Comparison of ENCODE assay signal across 21 cellular contexts in the genomic region with DNA sequence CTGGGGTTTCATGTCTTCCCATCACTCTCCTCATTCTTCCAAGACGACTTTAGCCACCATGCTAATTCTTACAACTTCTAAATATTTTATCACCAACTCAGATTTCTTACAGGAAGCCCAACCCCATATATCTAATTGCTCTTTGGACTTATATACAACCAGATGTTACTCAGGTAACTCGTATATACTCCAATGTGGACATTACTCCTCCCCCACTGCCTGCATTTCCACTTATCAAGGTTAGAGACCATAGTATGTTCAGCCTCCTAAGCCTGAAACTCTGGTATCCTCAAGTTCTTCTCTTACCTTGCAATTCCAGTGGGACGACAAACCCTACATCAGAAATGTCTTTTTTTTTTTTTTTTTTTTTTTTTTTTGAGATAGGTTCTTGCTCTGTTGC.
"Had no signal": no experiment of that assay in that cellular context is flagged by ENCODE, and none has a peak within 500 bp of the region (broad histone marks: within the 10 kb centered on the region; RNA-seq: fewer than 3 reads in every experiment).

No MANE protein-coding gene starts in this region.

- H3K27ac ChIP-seq: gastrocnemius medialis, neutrophil, parathyroid adenoma had no signal

- H3K4me1 ChIP-seq: parathyroid adenoma had no signal

- H3K79me2 ChIP-seq: parathyroid adenoma had no signal

- FAIRE-seq: endometrium had no signal

- H3K27me3 ChIP-seq: body of pancreas, gastrocnemius medialis, neutrophil had no signal

- H3K4me3 Mint-ChIP-seq: activated B cell treated with CpG ODN at 0.5 μM for 24 hours; activated CD4-positive, alpha-beta memory T cell treated with anti-CD3 and anti-CD28 coated beads, Interleukin-2, amount 10 ng/mL, durations not matched to agents 7 days and 5 days; activated CD8-positive, alpha-beta memory T cell treated with anti-CD3 and anti-CD28 coated beads, Interleukin-2, amount 10 ng/mL, durations not matched to agents 7 days and 5 days; activated naive CD4-positive, alpha-beta T cell treated with anti-CD3 and anti-CD28 coated beads for 36 hours; memory B cell; stimulated activated memory B cell treated with anti-CD40 and anti-IgM and Interleukin-4, amounts not matched to agents 10 μg/mL and 1 μg/mL and 100 μg/mL, for 72 hours; T-cell had no signal

- DNase-seq: activated B cell treated with CpG ODN at 0.5 μM for 24 hours; activated CD4-positive, alpha-beta memory T cell treated with anti-CD3 and anti-CD28 coated beads, Interleukin-2, amount 10 ng/mL, durations not matched to agents 7 days and 5 days; activated CD4-positive, alpha-beta T cell treated with anti-CD3 and anti-CD28 coated beads for 48 hours; activated CD8-positive, alpha-beta memory T cell treated with anti-CD3 and anti-CD28 coated beads, Interleukin-2, amount 10 ng/mL, durations not matched to agents 7 days and 5 days; activated naive CD4-positive, alpha-beta T cell treated with anti-CD3 and anti-CD28 coated beads for 36 hours; body of pancreas; caudate nucleus; erythroblast; gastrocnemius medialis; head of caudate nucleus; kidney glomerular epithelial cell; left ventricle myocardium superior; naive thymus-derived CD4-positive, alpha-beta T cell; stimulated activated CD4-positive, alpha-beta T cell treated with anti-CD3 and anti-CD28 coated beads, Interleukin-4, amount 100 ng/mL, for 24 hours; T-cell had no signal

- H3K9ac ChIP-seq: parathyroid adenoma had no signal

- H3K4me3 ChIP-seq: body of pancreas, gastrocnemius medialis had no signal

- H2AFZ ChIP-seq: parathyroid adenoma had no signal

- ATAC-seq: activated CD8-positive, alpha-beta memory T cell treated with anti-CD3 and anti-CD28 coated beads, Interleukin-2, amount 10 ng/mL, durations not matched to agents 7 days and 5 days; body of pancreas; gastrocnemius medialis; left ventricle myocardium superior; naive thymus-derived CD4-positive, alpha-beta T cell; sciatic nerve; stimulated activated memory B cell treated with anti-CD40 and anti-IgM and Interleukin-4, amounts not matched to agents 10 μg/mL and 1 μg/mL and 100 μg/mL, for 72 hours; T-cell had no signal

- H3K9me3 ChIP-seq: body of pancreas, gastrocnemius medialis, neutrophil had no signal

- H3K9me3 Mint-ChIP-seq: activated B cell treated with CpG ODN at 0.5 μM for 24 hours; activated CD4-positive, alpha-beta memory T cell treated with anti-CD3 and anti-CD28 coated beads, Interleukin-2, amount 10 ng/mL, durations not matched to agents 7 days and 5 days; activated naive CD4-positive, alpha-beta T cell treated with anti-CD3 and anti-CD28 coated beads for 36 hours; memory B cell; stimulated activated memory B cell treated with anti-CD40 and anti-IgM and Interleukin-4, amounts not matched to agents 10 μg/mL and 1 μg/mL and 100 μg/mL, for 72 hours; T-cell had no signal

- H3K27me3 Mint-ChIP-seq: activated B cell treated with CpG ODN at 0.5 μM for 24 hours; activated CD4-positive, alpha-beta memory T cell treated with anti-CD3 and anti-CD28 coated beads, Interleukin-2, amount 10 ng/mL, durations not matched to agents 7 days and 5 days; memory B cell; stimulated activated memory B cell treated with anti-CD40 and anti-IgM and Interleukin-4, amounts not matched to agents 10 μg/mL and 1 μg/mL and 100 μg/mL, for 72 hours; T-cell had no signal

- H3K27ac Mint-ChIP-seq: activated CD4-positive, alpha-beta memory T cell treated with anti-CD3 and anti-CD28 coated beads, Interleukin-2, amount 10 ng/mL, durations not matched to agents 7 days and 5 days; activated CD8-positive, alpha-beta memory T cell treated with anti-CD3 and anti-CD28 coated beads, Interleukin-2, amount 10 ng/mL, durations not matched to agents 7 days and 5 days; activated naive CD4-positive, alpha-beta T cell treated with anti-CD3 and anti-CD28 coated beads for 36 hours; memory B cell; T-cell had no signal
